ENCODE assay signal across 9 cellular contexts in the genomic region with DNA sequence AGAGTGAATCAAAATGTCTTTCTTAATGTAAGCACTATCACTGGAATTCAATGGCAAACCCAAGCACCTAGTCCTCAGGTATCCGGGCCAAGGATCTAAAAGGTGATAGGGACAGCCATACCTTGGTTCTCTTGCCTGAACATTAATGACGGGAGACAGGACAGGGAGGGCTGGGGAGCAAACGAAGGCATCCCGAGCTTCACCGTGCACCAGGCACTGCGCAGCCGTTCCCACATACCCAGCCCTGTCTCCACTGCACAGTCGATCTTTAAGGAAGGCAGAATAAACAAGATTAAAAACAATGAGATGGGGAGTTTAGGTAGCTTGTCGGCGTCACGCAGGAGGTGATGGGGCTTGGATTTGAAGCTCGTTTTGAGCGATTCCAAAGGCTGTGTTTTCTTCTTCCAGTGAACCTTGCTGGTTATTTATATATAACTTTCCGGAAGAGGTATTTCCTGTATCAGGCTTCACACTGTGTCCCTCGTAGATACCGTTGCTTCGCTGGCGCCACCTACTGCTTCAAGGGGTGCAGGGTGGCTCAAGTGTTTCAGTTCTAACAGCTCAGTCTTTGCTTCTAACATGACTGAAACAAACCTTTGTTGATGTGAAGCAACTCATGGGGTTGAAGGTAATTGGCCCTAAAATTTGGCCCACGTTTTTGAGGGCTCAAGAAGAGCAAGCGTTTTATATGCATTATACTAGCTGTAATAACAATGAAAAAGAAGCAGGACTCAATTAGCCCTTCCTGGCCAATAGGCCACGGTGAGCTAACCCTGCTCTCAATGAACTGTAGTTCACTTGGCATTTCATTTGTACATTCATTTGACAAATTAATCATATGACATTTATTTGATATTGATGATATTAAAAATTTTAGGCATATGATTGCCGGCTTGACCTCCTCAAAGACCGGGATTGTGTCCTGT.
A peak's percentile ranks its signal among the peaks of the same experiment; 100 is the strongest.
DNase-seq lines count a peak whose midpoint lies in the region; ATAC-seq, FAIRE-seq and TF ChIP-seq lines count a peak whose summit lies in the region.
"Had no signal": no experiment of that assay in that cellular context is flagged by ENCODE, and none has a peak within 500 bp of the region (broad histone marks: within the 10 kb centered on the region; RNA-seq: fewer than 3 reads in every experiment).

No MANE protein-coding gene starts in this region.

- CTCF ChIA-PET in AG04449 (lab: Yijun Ruan, JAX): interaction anchor here (0.6 to 3.6 kb wide), 10 partner anchors 10 to 52 kb away, joined by 3 to 23 read pairs (median 3); no protein-coding TSS in a partner anchor

- no peaks in the 10 kb centered on the region for H3K4me1 ChIP-seq in liver (ENCODE audit: control insufficient read depth in 4 of 4, insufficient read depth in 4 of 4, low read length in 3 of 4)

- DNase-seq in AG04449 (ENCODE audit: low read depth, low spot score) (no peak), GM18507 (ENCODE audit: extremely low spot score, insufficient read length, low read depth) (peak; percentile 50), NCI-H146 (lab: John Stamatoyannopoulos, UW) (peak; percentile 84), T-helper 9 cell (peak; percentile 5), cardiac fibroblast (ENCODE audit: low read depth in 2 of 2) (peak; percentile 21 to 45)
- DNase-seq in stimulated activated effector memory CD8-positive, alpha-beta T cell treated with anti-CD3 and anti-CD28 coated beads, Interleukin-12 subunit alpha, Interleukin-12 subunit beta, amount 100 ng/mL, for 72 hours (ENCODE audit: low spot score in 2 of 2): peak; percentile 7 to 62

- H3K27ac Mint-ChIP-seq in stimulated activated effector memory CD8-positive, alpha-beta T cell treated with anti-CD3 and anti-CD28 coated beads, Interleukin-12 subunit alpha, Interleukin-12 subunit beta, amount 100 ng/mL, for 72 hours: no peak overlapping the region

- TF ChIP-seq CTCF in AG04449 (IDR thresholded peaks at IDR 0.05; ENCODE audit: insufficient read depth, low read length, missing control alignments) (peak; percentile 63), cardiac fibroblast (IDR thresholded peaks at IDR 0.05; ENCODE audit: low read depth, low read length) (peak; percentile 50), liver (IDR thresholded peaks at IDR 0.05; ENCODE audit: low read depth, low read length, missing input control) (peak; percentile 55)

- 35% methylated on average over 23 of the region's 23 CpGs for WGBS in liver

- H3K36me3 Mint-ChIP-seq in stimulated activated effector memory CD8-positive, alpha-beta T cell treated with anti-CD3 and anti-CD28 coated beads, Interleukin-12 subunit alpha, Interleukin-12 subunit beta, amount 100 ng/mL, for 72 hours: no peaks in the 10 kb centered on the region

- H3K9ac ChIP-seq in liver (ENCODE audit: low read depth in 1 of 2, low read length in 2 of 2): no peak overlapping the region

- peaks cover 5% of the 10 kb centered on the region for H3K9me3 Mint-ChIP-seq in stimulated activated effector memory CD8-positive, alpha-beta T cell treated with anti-CD3 and anti-CD28 coated beads, Interleukin-12 subunit alpha, Interleukin-12 subunit beta, amount 100 ng/mL, for 72 hours

- no peak overlapping the region for H3K27ac ChIP-seq in liver (ENCODE audit: low read depth in 1 of 2, low read length in 2 of 2)
- H3K27ac ChIP-seq: skin epidermis had no signal

- peaks cover 6% of the 10 kb centered on the region for H3K4me1 Mint-ChIP-seq in stimulated activated effector memory CD8-positive, alpha-beta T cell treated with anti-CD3 and anti-CD28 coated beads, Interleukin-12 subunit alpha, Interleukin-12 subunit beta, amount 100 ng/mL, for 72 hours

- H3K27me3 ChIP-seq in liver (ENCODE audit: control insufficient read depth in 4 of 4, insufficient read depth in 4 of 4, low read length in 3 of 4): peaks cover 0 to 5% (median 0%) of the 10 kb centered on the region in 4 donors

- FAIRE-seq in GM18507 (lab: Jason Lieb, UNC): peak; percentile 74

- POLR2A ChIA-PET in AG04449 (lab: Yijun Ruan, JAX): no interaction called here

- ATAC-seq in HG02870 (IDR thresholded peaks at IDR 0.05; ENCODE audit: unreplicated experiment): peak; percentile 96
- ATAC-seq in stimulated activated effector memory CD8-positive, alpha-beta T cell treated with anti-CD3 and anti-CD28 coated beads, Interleukin-12 subunit alpha, Interleukin-12 subunit beta, amount 100 ng/mL, for 72 hours: peak; percentile 87

- H3K4me3 ChIP-seq in AG04449 (ENCODE audit: low read depth, low read length) (no peak overlapping the region), cardiac fibroblast (replicated peaks in 1 of 2; ENCODE audit: low read depth in 2 of 2, low read length in 2 of 2) (no peak overlapping the region), liver (ENCODE audit: low read depth in 1 of 3, low read length in 3 of 3) (no peak overlapping the region)
- H3K4me3 ChIP-seq: skin epidermis had no signal

- H3K36me3 ChIP-seq in liver (ENCODE audit: control insufficient read depth in 4 of 4, insufficient read depth in 3 of 4, low read depth in 1 of 4, low read length in 3 of 4): no peaks in the 10 kb centered on the region

- H3K9me3 ChIP-seq in liver (ENCODE audit: control insufficient read depth in 4 of 4, low read length in 3 of 4): no peaks in the 10 kb centered on the region

- peak overlapping the region; percentile 33 for H3K4me3 Mint-ChIP-seq in stimulated activated effector memory CD8-positive, alpha-beta T cell treated with anti-CD3 and anti-CD28 coated beads, Interleukin-12 subunit alpha, Interleukin-12 subunit beta, amount 100 ng/mL, for 72 hours

- peak; percentile 70 to 75 for TF ChIP-seq RAD21 in liver (IDR thresholded peaks at IDR 0.05)

TF ChIP-seq in liver, 16 proteins besides CTCF, POLR2A, EP300 and RAD21:
- TF ChIP-seq SP1 (IDR thresholded peaks at IDR 0.05): no peak
- no peak for TF ChIP-seq HNF4A (conservative IDR thresholded peaks at IDR 0.05)
- TF ChIP-seq, protein P1, sequence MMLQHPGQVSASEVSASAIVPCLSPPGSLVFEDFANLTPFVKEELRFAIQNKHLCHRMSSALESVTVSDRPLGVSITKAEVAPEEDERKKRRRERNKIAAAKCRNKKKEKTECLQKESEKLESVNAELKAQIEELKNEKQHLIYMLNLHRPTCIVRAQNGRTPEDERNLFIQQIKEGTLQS (IDR thresholded peaks at IDR 0.05): no peak
- TF ChIP-seq, protein P2, sequence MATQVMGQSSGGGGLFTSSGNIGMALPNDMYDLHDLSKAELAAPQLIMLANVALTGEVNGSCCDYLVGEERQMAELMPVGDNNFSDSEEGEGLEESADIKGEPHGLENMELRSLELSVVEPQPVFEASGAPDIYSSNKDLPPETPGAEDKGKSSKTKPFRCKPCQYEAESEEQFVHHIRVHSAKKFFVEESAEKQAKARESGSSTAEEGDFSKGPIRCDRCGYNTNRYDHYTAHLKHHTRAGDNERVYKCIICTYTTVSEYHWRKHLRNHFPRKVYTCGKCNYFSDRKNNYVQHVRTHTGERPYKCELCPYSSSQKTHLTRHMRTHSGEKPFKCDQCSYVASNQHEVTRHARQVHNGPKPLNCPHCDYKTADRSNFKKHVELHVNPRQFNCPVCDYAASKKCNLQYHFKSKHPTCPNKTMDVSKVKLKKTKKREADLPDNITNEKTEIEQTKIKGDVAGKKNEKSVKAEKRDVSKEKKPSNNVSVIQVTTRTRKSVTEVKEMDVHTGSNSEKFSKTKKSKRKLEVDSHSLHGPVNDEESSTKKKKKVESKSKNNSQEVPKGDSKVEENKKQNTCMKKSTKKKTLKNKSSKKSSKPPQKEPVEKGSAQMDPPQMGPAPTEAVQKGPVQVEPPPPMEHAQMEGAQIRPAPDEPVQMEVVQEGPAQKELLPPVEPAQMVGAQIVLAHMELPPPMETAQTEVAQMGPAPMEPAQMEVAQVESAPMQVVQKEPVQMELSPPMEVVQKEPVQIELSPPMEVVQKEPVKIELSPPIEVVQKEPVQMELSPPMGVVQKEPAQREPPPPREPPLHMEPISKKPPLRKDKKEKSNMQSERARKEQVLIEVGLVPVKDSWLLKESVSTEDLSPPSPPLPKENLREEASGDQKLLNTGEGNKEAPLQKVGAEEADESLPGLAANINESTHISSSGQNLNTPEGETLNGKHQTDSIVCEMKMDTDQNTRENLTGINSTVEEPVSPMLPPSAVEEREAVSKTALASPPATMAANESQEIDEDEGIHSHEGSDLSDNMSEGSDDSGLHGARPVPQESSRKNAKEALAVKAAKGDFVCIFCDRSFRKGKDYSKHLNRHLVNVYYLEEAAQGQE (IDR thresholded peaks at IDR 0.05): no peak
- TF ChIP-seq FOXA1 (IDR thresholded peaks at IDR 0.05): no peak
- TF ChIP-seq, protein P3, sequence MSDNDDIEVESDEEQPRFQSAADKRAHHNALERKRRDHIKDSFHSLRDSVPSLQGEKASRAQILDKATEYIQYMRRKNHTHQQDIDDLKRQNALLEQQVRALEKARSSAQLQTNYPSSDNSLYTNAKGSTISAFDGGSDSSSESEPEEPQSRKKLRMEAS (IDR thresholded peaks at IDR 0.05): no peak
- no peak for TF ChIP-seq YY1 (IDR thresholded peaks at IDR 0.05)
- TF ChIP-seq, protein P4, sequence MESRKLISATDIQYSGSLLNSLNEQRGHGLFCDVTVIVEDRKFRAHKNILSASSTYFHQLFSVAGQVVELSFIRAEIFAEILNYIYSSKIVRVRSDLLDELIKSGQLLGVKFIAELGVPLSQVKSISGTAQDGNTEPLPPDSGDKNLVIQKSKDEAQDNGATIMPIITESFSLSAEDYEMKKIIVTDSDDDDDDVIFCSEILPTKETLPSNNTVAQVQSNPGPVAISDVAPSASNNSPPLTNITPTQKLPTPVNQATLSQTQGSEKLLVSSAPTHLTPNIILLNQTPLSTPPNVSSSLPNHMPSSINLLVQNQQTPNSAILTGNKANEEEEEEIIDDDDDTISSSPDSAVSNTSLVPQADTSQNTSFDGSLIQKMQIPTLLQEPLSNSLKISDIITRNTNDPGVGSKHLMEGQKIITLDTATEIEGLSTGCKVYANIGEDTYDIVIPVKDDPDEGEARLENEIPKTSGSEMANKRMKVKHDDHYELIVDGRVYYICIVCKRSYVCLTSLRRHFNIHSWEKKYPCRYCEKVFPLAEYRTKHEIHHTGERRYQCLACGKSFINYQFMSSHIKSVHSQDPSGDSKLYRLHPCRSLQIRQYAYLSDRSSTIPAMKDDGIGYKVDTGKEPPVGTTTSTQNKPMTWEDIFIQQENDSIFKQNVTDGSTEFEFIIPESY (IDR thresholded peaks at IDR 0.05): no peak
- TF ChIP-seq NR2F2 (IDR thresholded peaks at IDR 0.05): no peak
- TF ChIP-seq FOXA2 (IDR thresholded peaks at IDR 0.05): no peak
